Comparison of ENCODE assay signal across 11 cellular contexts in genomic region chr12:14959126-14959440, GRCh38. TPM values are rescaled to one million over a fixed set of nuclear protein-coding genes. Genes with fewer than 3 reads are reported as not detected.
DNase-seq lines count a peak whose midpoint lies in the region; ATAC-seq, FAIRE-seq and TF ChIP-seq lines count a peak whose summit lies in the region.
"Had no signal": no experiment of that assay in that cellular context is flagged by ENCODE, and none has a peak within 500 bp of the region (broad histone marks: within the 10 kb centered on the region; RNA-seq: fewer than 3 reads in every experiment).

No MANE protein-coding gene starts in this region.

- in situ Hi-C loops in GM13976 (cut with MboI; ENCODE audit: low sequenced_read_pairs, unreplicated experiment) = loop anchor here (25.0 kb wide), 1 partner anchor 572 kb away; no protein-coding TSS in a partner anchor

- H3K36me3 ChIP-seq in esophagus (ENCODE audit: control insufficient read depth in 2 of 2, insufficient read depth in 2 of 2, low read length in 1 of 2) = no peaks in the 10 kb centered on the region

- no peaks in the 10 kb centered on the region for H3K27me3 Mint-ChIP-seq in activated B cell treated with CpG ODN at 0.5 μM for 24 hours
- no peaks in the 10 kb centered on the region for H3K27me3 Mint-ChIP-seq in stimulated activated naive CD8-positive, alpha-beta T cell treated with anti-CD3 and anti-CD28 coated beads, Interleukin-15, Interleukin-2, amounts not matched to agents 100 ng/mL and 50 ng/mL, for 24 hours

- H3K4me3 Mint-ChIP-seq in activated B cell treated with CpG ODN at 0.5 μM for 24 hours = peak overlapping the region; percentile 96
- peak overlapping the region; percentile 99 for H3K4me3 Mint-ChIP-seq in stimulated activated naive CD8-positive, alpha-beta T cell treated with anti-CD3 and anti-CD28 coated beads, Interleukin-15, Interleukin-2, amounts not matched to agents 100 ng/mL and 50 ng/mL, for 24 hours

- H3K4me1 Mint-ChIP-seq in activated B cell treated with CpG ODN at 0.5 μM for 24 hours = peaks cover 85% of the 10 kb centered on the region
- H3K4me1 Mint-ChIP-seq in stimulated activated naive CD8-positive, alpha-beta T cell treated with anti-CD3 and anti-CD28 coated beads, Interleukin-15, Interleukin-2, amounts not matched to agents 100 ng/mL and 50 ng/mL, for 24 hours (ENCODE audit: low read depth) = peaks cover 67% of the 10 kb centered on the region

- no peaks in the 10 kb centered on the region for H3K27me3 ChIP-seq in esophagus (ENCODE audit: control insufficient read depth in 1 of 2, insufficient read depth in 2 of 2, low read length in 2 of 2)
- H3K27me3 ChIP-seq in foreskin keratinocyte = no peaks in the 10 kb centered on the region

- H3K9me3 Mint-ChIP-seq in activated B cell treated with CpG ODN at 0.5 μM for 24 hours = no peaks in the 10 kb centered on the region
- H3K9me3 Mint-ChIP-seq in stimulated activated naive CD8-positive, alpha-beta T cell treated with anti-CD3 and anti-CD28 coated beads, Interleukin-15, Interleukin-2, amounts not matched to agents 100 ng/mL and 50 ng/mL, for 24 hours = no peaks in the 10 kb centered on the region

- H3K4me1 ChIP-seq in esophagus (ENCODE audit: control insufficient read depth in 2 of 2, insufficient read depth in 2 of 2, low read length in 1 of 2) (peaks cover 0 to 2% of the 10 kb centered on the region in 2 donors), foreskin keratinocyte (peaks cover 9% of the 10 kb centered on the region)

- H3K27ac ChIP-seq in esophagus (ENCODE audit: low read depth in 2 of 2, low read length in 1 of 2) = peak overlapping the region; percentile 38 to 52
- H3K27ac ChIP-seq in foreskin keratinocyte = no peak overlapping the region

- CTCF ChIA-PET in activated B cell treated with CpG ODN at 0.5 μM for 24 hours (lab: Charles Lee) = interaction anchor here (1.3 to 1.8 kb wide), 2 partner anchors 21 to 36 kb away, joined by 5 to 6 read pairs; partner anchors contain the start of gene ERP27

- peak overlapping the region; percentile 7 to 62 for H3K4me3 ChIP-seq in esophagus (ENCODE audit: low read depth in 1 of 2, low read length in 2 of 2)

- FAIRE-seq in urothelium cell line (lab: Jason Lieb, UNC) = no peak
- FAIRE-seq: A204.1 had no signal

- peaks cover 48% of the 10 kb centered on the region for H3K36me3 Mint-ChIP-seq in activated B cell treated with CpG ODN at 0.5 μM for 24 hours (ENCODE audit: low read depth)
- H3K36me3 Mint-ChIP-seq in stimulated activated naive CD8-positive, alpha-beta T cell treated with anti-CD3 and anti-CD28 coated beads, Interleukin-15, Interleukin-2, amounts not matched to agents 100 ng/mL and 50 ng/mL, for 24 hours (ENCODE audit: low read depth) = peaks cover 31% of the 10 kb centered on the region

- intact Hi-C loops in activated B cell treated with CpG ODN at 0.5 μM for 24 hours (cut with micrococcal nuclease) = loop anchor here (5.0 to 10.0 kb wide), 3 partner anchors 564 to 764 kb away; no protein-coding TSS in a partner anchor

- 72 to 80% methylated on average over 10 of the region's 10 CpGs for WGBS in esophagus, 2 donors

- POLR2A ChIA-PET in activated B cell treated with CpG ODN at 0.5 μM for 24 hours (lab: Charles Lee) = interaction anchor here (0.6 to 7.2 kb wide), 10 partner anchors 11 to 187 kb away, joined by 3 to 98 read pairs (median 6); partner anchors contain the start of genes C12orf60, ERP27 and WBP11

- H3K9me3 ChIP-seq in esophagus (ENCODE audit: control insufficient read depth in 2 of 2, insufficient read depth in 1 of 2, low read depth in 1 of 2, low read length in 1 of 2) = no peaks in the 10 kb centered on the region

- no peak for TF ChIP-seq CTCF in activated B cell treated with CpG ODN at 0.5 μM for 24 hours (IDR thresholded peaks at IDR 0.05)
- no peak for TF ChIP-seq CTCF in foreskin keratinocyte (conservative IDR thresholded peaks at IDR 0.05)
- no peak for TF ChIP-seq CTCF in GM13976 (IDR thresholded peaks at IDR 0.05; ENCODE audit: borderline replicate concordance, control extremely low read depth, extremely low read depth, insufficient read depth, missing control alignments)

- ATAC-seq in activated B cell treated with CpG ODN at 0.5 μM for 24 hours (ENCODE audit: low read depth) = no peak
- no peak for ATAC-seq in foreskin keratinocyte

- peak; percentile 52 for DNase-seq in activated CD4-positive, alpha-beta T cell treated with anti-CD3 and anti-CD28 coated beads for 48 hours
- DNase-seq in activated CD4-positive, alpha-beta T cell treated with anti-CD3 and anti-CD28 coated beads, Interleukin-2, amount 50 U/mL, for 4 hours = no peak
- no peak for DNase-seq in activated B cell treated with CpG ODN at 0.5 μM for 24 hours
- no peak for DNase-seq in foreskin keratinocyte
- no peak for DNase-seq in urothelium cell line (ENCODE audit: low spot score)
- DNase-seq in GM13976 (ENCODE audit: low spot score) = no peak
- DNase-seq: GF-D8 had no signal

- H3K27ac Mint-ChIP-seq in activated B cell treated with CpG ODN at 0.5 μM for 24 hours = peak overlapping the region; percentile 98
- H3K27ac Mint-ChIP-seq in stimulated activated naive CD8-positive, alpha-beta T cell treated with anti-CD3 and anti-CD28 coated beads, Interleukin-15, Interleukin-2, amounts not matched to agents 100 ng/mL and 50 ng/mL, for 24 hours = peak overlapping the region; percentile 99

RNA-seq across cellular contexts. Expression of gene ARHGDIB, which starts 2.3 kb away (rescaled TPM):
- total RNA-seq in activated B cell treated with CpG ODN at 0.5 μM for 24 hours (680 and 738 TPM in 2 replicates), foreskin keratinocyte (80.7 and 136 TPM in 2 replicates)
- polyA plus RNA-seq in esophagus (10 to 100 TPM; 69.0 to 86.9 TPM), foreskin keratinocyte (96.0 and 169 TPM in 2 replicates)

RNA-seq across cellular contexts. Expression of gene PDE6H, which starts 13.8 kb away (rescaled TPM):
- total RNA-seq in activated B cell treated with CpG ODN at 0.5 μM for 24 hours (not detected in 2 replicates), foreskin keratinocyte (not detected in 2 replicates)
- polyA plus RNA-seq in esophagus (not detected), foreskin keratinocyte (not detected in 2 replicates)
- total RNA-seq: subcutaneous adipose tissue had no signal

RNA-seq across cellular contexts. Expression of gene ERP27, which starts 20.7 kb away (rescaled TPM):
- total RNA-seq in activated B cell treated with CpG ODN at 0.5 μM for 24 hours = 3.8 and 5.4 TPM in 2 replicates
- under 1 TPM; 0.16 to 0.51 TPM for polyA plus RNA-seq in esophagus
- 0.07 TPM in 2 replicates for total RNA-seq in foreskin keratinocyte
- 0.06 and 0.08 TPM in 2 replicates for polyA plus RNA-seq in foreskin keratinocyte
